9 cellular contexts compared by ENCODE assay signal in the genomic region with DNA sequence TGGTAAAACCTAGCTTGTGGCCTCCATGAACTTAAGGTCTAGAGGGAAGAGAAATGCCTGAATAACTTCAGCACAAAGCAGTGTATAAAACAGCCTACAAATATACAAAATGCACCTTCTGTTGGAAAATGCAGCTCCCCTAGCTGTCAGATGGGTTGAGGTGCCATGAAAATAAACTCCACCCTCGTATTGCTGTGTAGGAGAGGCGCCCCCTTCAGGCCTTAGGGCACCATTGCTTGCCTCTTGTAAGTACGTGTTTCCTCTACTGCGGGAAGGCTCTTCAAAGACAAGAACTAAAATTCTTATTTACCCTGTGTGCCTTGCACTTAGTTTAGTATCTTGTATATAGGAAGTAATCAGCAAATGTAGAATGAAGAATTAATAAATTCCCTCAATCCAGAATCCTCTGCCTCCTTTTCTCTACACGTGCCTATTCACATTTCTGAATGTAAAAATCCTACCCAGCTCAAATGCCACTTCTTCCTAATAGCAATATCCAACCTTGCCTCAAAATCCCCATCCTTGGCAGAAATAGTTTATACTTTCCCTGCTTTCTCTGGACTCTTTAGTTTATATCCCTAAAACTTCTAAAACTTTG.
DNase-seq lines count a peak whose midpoint lies in the region; ATAC-seq, FAIRE-seq and TF ChIP-seq lines count a peak whose summit lies in the region.
"Had no signal": no experiment of that assay in that cellular context is flagged by ENCODE, and none has a peak within 500 bp of the region (broad histone marks: within the 10 kb centered on the region; RNA-seq: fewer than 3 reads in every experiment).

No MANE protein-coding gene starts in this region.

- H3K9me3 ChIP-seq in HepG2 (ENCODE audit: low read length), result no peaks in the 10 kb centered on the region

- intact Hi-C loops in HepG2 (cut with micrococcal nuclease; ENCODE audit: unreplicated experiment), result loop anchor here (10.0 kb wide), 2 partner anchors 472 to 902 kb away; no protein-coding TSS in a partner anchor

- no peaks in the 10 kb centered on the region for H3K36me3 ChIP-seq in HepG2 (replicated peaks in 1 of 2; ENCODE audit: control insufficient read depth in 1 of 2, insufficient read depth in 2 of 2, low read length in 2 of 2)

- TF ChIP-seq CTCF in AG09319 (IDR thresholded peaks at IDR 0.05; ENCODE audit: low read depth, low read length), result peak; percentile 43
- TF ChIP-seq CTCF in GM12873 (IDR thresholded peaks at IDR 0.05; ENCODE audit: insufficient read depth, low read depth, low read length, missing control alignments), result peak; percentile 73
- TF ChIP-seq CTCF in astrocyte of the cerebellum (IDR thresholded peaks at IDR 0.05; ENCODE audit: low read depth, low read length, missing control alignments), result peak; percentile 73
- peak; percentile 62 for TF ChIP-seq CTCF in HepG2 (CRISPR knock-in tag; IDR thresholded peaks at IDR 0.05)

- WGBS in HepG2 (ENCODE audit: low lambda C conversion rate), result 60% methylated on average over 5 of the region's 5 CpGs

- CTCF ChIA-PET in HepG2 (lab: Yijun Ruan, JAX; ENCODE audit: low intra/inter-chr PET ratio, low total read pairs), result interaction anchor here (0.8 to 1.8 kb wide), 3 partner anchors 474 to 897 kb away, joined by 4 read pairs; no protein-coding TSS in a partner anchor

- no peaks in the 10 kb centered on the region for H3K79me2 ChIP-seq in HepG2 (ENCODE audit: insufficient read depth, low read length)

- no peaks in the 10 kb centered on the region for H4K20me1 ChIP-seq in HepG2 (ENCODE audit: insufficient read depth, low read length)

- peak; percentile 5 for DNase-seq in AG09319 (ENCODE audit: extremely low read depth, low read depth)
- DNase-seq in NCI-H446 (lab: John Stamatoyannopoulos, UW), result peak; percentile 58 to 85
- DNase-seq in astrocyte of the cerebellum (ENCODE audit: low read depth), result peak; percentile 20
- peak; percentile 69 for DNase-seq in HepG2 (ENCODE audit: low spot score)
- no peak for DNase-seq in mucosa of gallbladder (ENCODE audit: low spot score)
- DNase-seq in GM03348 (ENCODE audit: low spot score), result no peak

- POLR2A ChIA-PET in HepG2 (lab: Yijun Ruan, JAX), result no interaction called here

- FAIRE-seq in HepG2 (lab: Jason Lieb, UNC), result no peak

- no peaks in the 10 kb centered on the region for H3K27me3 ChIP-seq in HepG2 (ENCODE audit: control insufficient read depth in 1 of 2, insufficient read depth in 2 of 2, low read length in 2 of 2)

- ATAC-seq in HG02852 (IDR thresholded peaks at IDR 0.05; ENCODE audit: unreplicated experiment), result peak; percentile 64
- peak; percentile 89 for ATAC-seq in HepG2
- ATAC-seq: T-cell had no signal

- peaks cover 14% of the 10 kb centered on the region for H3K4me1 ChIP-seq in HepG2 (ENCODE audit: insufficient read depth, low read length)

- H3K4me2 ChIP-seq in HepG2 (ENCODE audit: low read depth, low read length), result no peak overlapping the region

- in situ Hi-C loops in astrocyte of the cerebellum (cut with HindIII; ENCODE audit: low sequenced_read_pairs) (no loop called here), HepG2 (cut with HindIII; ENCODE audit: extremely low pct_ligation_motif_present, low pct_unique_long_range_greater_than_20kb) (loop anchor here (10.0 kb wide), 1 partner anchor 472 kb away; no protein-coding TSS in a partner anchor)

- no peak overlapping the region for H3K9ac ChIP-seq in HepG2 (ENCODE audit: insufficient read depth, low read depth, low read length)

- no peak for TF ChIP-seq EP300 in HepG2 (IDR thresholded peaks at IDR 0.05; ENCODE audit: low read depth in 2 of 2, low read length in 2 of 2)
- TF ChIP-seq EP300 in HepG2 (CRISPR knock-in tag; IDR thresholded peaks at IDR 0.05; ENCODE audit: borderline replicate concordance), result no peak

- H3K4me3 ChIP-seq in astrocyte of the cerebellum (ENCODE audit: low read depth, low read length) (no peak overlapping the region), HepG2 (replicated peaks in 1 of 3; ENCODE audit: insufficient read depth in 1 of 3, low read depth in 2 of 3, low read length in 3 of 3) (no peak overlapping the region)

- no peak overlapping the region for H3K27ac ChIP-seq in HepG2 (ENCODE audit: extremely low read length, insufficient read depth, low read length)

- no TSS peak for BruUV-seq in HepG2 (replicated peaks; lab: Mats Ljungman, UMichigan)

- no peak overlapping the region for H2AFZ ChIP-seq in HepG2 (ENCODE audit: low read length)

- no peak for TF ChIP-seq RAD21 in HepG2 (CRISPR knock-in tag; IDR thresholded peaks at IDR 0.05)

- TF ChIP-seq POLR2A in HepG2 (IDR thresholded peaks at IDR 0.05; ENCODE audit: insufficient read depth in 1 of 2, low read depth in 2 of 2, low read length in 2 of 2), result no peak

TF ChIP-seq in HepG2, 621 proteins besides CTCF, POLR2A, EP300 and RAD21 (continues in another document):
- TF ChIP-seq SMC3 (IDR thresholded peaks at IDR 0.05; ENCODE audit: low read length) (peak; percentile 56; the same call in 1 of the 2 replicates), STAG1 (CRISPR knock-in tag; IDR thresholded peaks at IDR 0.05) (peak; percentile 62), FOXM1 (CRISPR knock-in tag; IDR thresholded peaks at IDR 0.05) (no peak), ZKSCAN1 (IDR thresholded peaks at IDR 0.05; ENCODE audit: low read length) (no peak), ZNF510 (CRISPR knock-in tag; IDR thresholded peaks at IDR 0.05; ENCODE audit: low read depth) (no peak), ZNF7 (CRISPR knock-in tag; IDR thresholded peaks at IDR 0.05) (no peak)
- TF ChIP-seq, protein P1, sequence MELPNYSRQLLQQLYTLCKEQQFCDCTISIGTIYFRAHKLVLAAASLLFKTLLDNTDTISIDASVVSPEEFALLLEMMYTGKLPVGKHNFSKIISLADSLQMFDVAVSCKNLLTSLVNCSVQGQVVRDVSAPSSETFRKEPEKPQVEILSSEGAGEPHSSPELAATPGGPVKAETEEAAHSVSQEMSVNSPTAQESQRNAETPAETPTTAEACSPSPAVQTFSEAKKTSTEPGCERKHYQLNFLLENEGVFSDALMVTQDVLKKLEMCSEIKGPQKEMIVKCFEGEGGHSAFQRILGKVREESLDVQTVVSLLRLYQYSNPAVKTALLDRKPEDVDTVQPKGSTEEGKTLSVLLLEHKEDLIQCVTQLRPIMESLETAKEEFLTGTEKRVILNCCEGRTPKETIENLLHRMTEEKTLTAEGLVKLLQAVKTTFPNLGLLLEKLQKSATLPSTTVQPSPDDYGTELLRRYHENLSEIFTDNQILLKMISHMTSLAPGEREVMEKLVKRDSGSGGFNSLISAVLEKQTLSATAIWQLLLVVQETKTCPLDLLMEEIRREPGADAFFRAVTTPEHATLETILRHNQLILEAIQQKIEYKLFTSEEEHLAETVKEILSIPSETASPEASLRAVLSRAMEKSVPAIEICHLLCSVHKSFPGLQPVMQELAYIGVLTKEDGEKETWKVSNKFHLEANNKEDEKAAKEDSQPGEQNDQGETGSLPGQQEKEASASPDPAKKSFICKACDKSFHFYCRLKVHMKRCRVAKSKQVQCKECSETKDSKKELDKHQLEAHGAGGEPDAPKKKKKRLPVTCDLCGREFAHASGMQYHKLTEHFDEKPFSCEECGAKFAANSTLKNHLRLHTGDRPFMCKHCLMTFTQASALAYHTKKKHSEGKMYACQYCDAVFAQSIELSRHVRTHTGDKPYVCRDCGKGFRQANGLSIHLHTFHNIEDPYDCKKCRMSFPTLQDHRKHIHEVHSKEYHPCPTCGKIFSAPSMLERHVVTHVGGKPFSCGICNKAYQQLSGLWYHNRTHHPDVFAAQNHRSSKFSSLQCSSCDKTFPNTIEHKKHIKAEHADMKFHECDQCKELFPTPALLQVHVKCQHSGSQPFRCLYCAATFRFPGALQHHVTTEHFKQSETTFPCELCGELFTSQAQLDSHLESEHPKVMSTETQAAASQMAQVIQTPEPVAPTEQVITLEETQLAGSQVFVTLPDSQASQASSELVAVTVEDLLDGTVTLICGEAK (IDR thresholded peaks at IDR 0.05), result no peak
- TF ChIP-seq, protein P1 (CRISPR knock-in tag; IDR thresholded peaks at IDR 0.05), result no peak

Comparison
In these comparisons a context has a peak if more than half of its experiments do, and no peak if none do; other contexts are left out.
1. DNase-seq: peak in AG09319 (single experiment), NCI-H446 (2 of 2), astrocyte of the cerebellum (single experiment) and HepG2 (single experiment); none in mucosa of gallbladder (single experiment) and GM03348 (single experiment).
2. Peak in every context shown above with its lines, with median percentiles within 50 percentile points of each other: CTCF ChIP-seq.